ENCODE assay signal across 28 cellular contexts in the genomic region with DNA sequence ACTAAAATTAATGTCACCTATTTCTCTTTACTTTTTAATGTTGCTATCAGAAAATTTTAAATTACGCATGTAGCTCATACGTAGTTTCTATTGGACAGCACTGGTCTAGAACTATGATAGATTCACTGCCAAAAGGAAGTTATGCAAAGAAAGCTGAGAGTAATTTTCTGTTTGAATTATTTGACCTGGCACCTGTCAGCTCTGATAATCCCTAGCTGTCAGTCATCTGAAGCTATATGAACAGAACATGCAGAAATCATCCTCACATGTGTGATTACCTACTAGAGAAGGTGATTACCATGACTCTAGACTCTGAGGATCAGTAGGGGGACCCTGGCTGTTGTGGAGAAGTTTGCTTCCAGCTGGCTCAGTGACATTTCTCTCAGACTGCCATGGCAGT. TPM values are rescaled to one million over a fixed set of nuclear protein-coding genes. Genes with fewer than 3 reads are reported as not detected.
"Had no signal": no experiment of that assay in that cellular context is flagged by ENCODE, and none has a peak within 500 bp of the region (broad histone marks: within the 10 kb centered on the region; RNA-seq: fewer than 3 reads in every experiment).

No MANE protein-coding gene starts in this region.

- H3K27me3 ChIP-seq: adrenal gland, body of pancreas, breast epithelium had no signal

- H3K4me2 ChIP-seq: PC-9 had no signal

- H3K4me3 ChIP-seq: adrenal gland, body of pancreas, breast epithelium, PC-9 had no signal

- H3K4me1 ChIP-seq: adrenal gland, body of pancreas, breast epithelium had no signal

- H3K27ac ChIP-seq: adrenal gland, body of pancreas, breast epithelium, PC-9, RWPE1 had no signal

- H3K36me3 ChIP-seq: adrenal gland, breast epithelium had no signal

- H3K9me3 ChIP-seq: adrenal gland, body of pancreas, breast epithelium had no signal

- DNase-seq: activated CD4-positive, alpha-beta T cell treated with anti-CD3 and anti-CD28 coated beads for 36 hours; activated CD4-positive, alpha-beta T cell treated with anti-CD3 and anti-CD28 coated beads, Interleukin-2, amount 10 ng/mL, durations not matched to agents 7 days and 5 days; activated CD4-positive, alpha-beta T cell treated with anti-CD3 and anti-CD28 coated beads, Interleukin-2, amount 50 U/mL, for 48 hours; activated CD8-positive, alpha-beta T cell treated with anti-CD3 and anti-CD28 coated beads, Interleukin-2, amount 10 ng/mL, durations not matched to agents 7 days and 5 days; activated gamma-delta T cell treated with Interleukin-2 at 50 U/mL for 16 hours; activated naive CD4-positive, alpha-beta T cell treated with anti-CD3 and anti-CD28 coated beads for 36 hours; activated T-cell treated with anti-CD3 and anti-CD28 coated beads, Interleukin-2, amount 50 U/mL, for 24 hours; adrenal gland; body of pancreas; MM.1S; NCI-H1092; NCI-H146; NCI-H187; NCI-H2029 treated with DMSO at 0.1 percent for 48 hours; NCI-H2107; NCI-H446 treated with DMSO at 0.1 percent for 48 hours; NCI-H69; NCI-H82; NK-92 treated with Interleukin-12 subunit alpha and Interleukin-12 subunit beta, amount 100 ng/mL, for 24 hours; SIG-M5; SW 1271; T-helper 1 cell; T-helper 2 cell; T1000 had no signal

- H2AFZ ChIP-seq: PC-9 had no signal

RNA-seq across cellular contexts. Expression of a gene that starts 40.8 kb away (rescaled TPM):
- total RNA-seq: OCI-LY7, PC-9 had no signal
